Comparison of ENCODE assay signal across 8 cellular contexts in genomic region chr15:71743861-71744382, GRCh38.
DNase-seq lines count a peak whose midpoint lies in the region; ATAC-seq and TF ChIP-seq lines count a peak whose summit lies in the region.

No MANE protein-coding gene starts in this region.

- CTCF ChIA-PET in mammary epithelial cell (lab: Charles Lee; ENCODE audit: low non-redundant PET) = interaction anchor here (0.6 to 1.1 kb wide), 5 partner anchors 12 to 770 kb away, joined by 3 to 24 read pairs (median 16); no protein-coding TSS in a partner anchor

- 17% methylated on average over 6 of the region's 6 CpGs for WGBS in mammary epithelial cell (ENCODE audit: low coverage, missing lambda C conversion rate)

- H3K27me3 ChIP-seq in mammary epithelial cell (ENCODE audit: insufficient read depth, low read length) = no peaks in the 10 kb centered on the region
- H3K27me3 ChIP-seq in left lung = no peaks in the 10 kb centered on the region

- H3K9me3 ChIP-seq in mammary epithelial cell (replicated peaks; ENCODE audit: insufficient read depth, low read length) (no peaks in the 10 kb centered on the region), left lung (no peaks in the 10 kb centered on the region)

- H3K27ac ChIP-seq in mammary epithelial cell (ENCODE audit: insufficient read depth, low read depth, low read length) (no peak overlapping the region), left lung (no peak overlapping the region)

- no TSS peak for BruUV-seq in mammary epithelial cell (replicated peaks; lab: Mats Ljungman, UMichigan)

- H3K9ac ChIP-seq in mammary epithelial cell (ENCODE audit: insufficient read depth, low read length) = no peak overlapping the region

- H3K4me2 ChIP-seq in mammary epithelial cell (ENCODE audit: insufficient read depth, low read depth, low read length) = no peak overlapping the region

- no peaks in the 10 kb centered on the region for H3K36me3 ChIP-seq in mammary epithelial cell (ENCODE audit: insufficient read depth, low read length)
- no peaks in the 10 kb centered on the region for H3K36me3 ChIP-seq in left lung

- no peaks in the 10 kb centered on the region for H4K20me1 ChIP-seq in mammary epithelial cell (ENCODE audit: insufficient read depth, low read length)

- dilution Hi-C loops in mammary epithelial cell (cut with HindIII; ENCODE audit: low sequenced_read_pairs) = no loop called here

- ATAC-seq in left lung = peak; percentile 63
- ATAC-seq in HG03135 (IDR thresholded peaks at IDR 0.05; ENCODE audit: unreplicated experiment) = no peak
- ATAC-seq in GM18861 (IDR thresholded peaks at IDR 0.05; ENCODE audit: unreplicated experiment) = no peak

- DNase-seq in GM12865 (ENCODE audit: low read depth) = peak; percentile 68
- peak; percentile 41 for DNase-seq in NCI-H1092 treated with DMSO at 0.1 percent for 48 hours (lab: John Stamatoyannopoulos, UW)
- peak; percentile 21 for DNase-seq in mammary epithelial cell
- DNase-seq in left lung = no peak
- DNase-seq in stimulated activated CD8-positive, alpha-beta memory T cell treated with anti-CD3 and anti-CD28 coated beads, Interleukin-12 subunit alpha, Interleukin-12 subunit beta, amount 100 ng/mL, for 24 hours (ENCODE audit: extremely low read depth) = peak; percentile 17

- intact Hi-C loops in mammary epithelial cell (cut with micrococcal nuclease) = loop anchor here (1.0 to 10.0 kb wide), 2 partner anchors 57 to 769 kb away; no protein-coding TSS in a partner anchor
- intact Hi-C loops in left lung (cut with DNase I) = loop anchor here in 1 of 2 donors (10.0 kb wide), 1 partner anchor 411 kb away; no protein-coding TSS in a partner anchor

- H2AFZ ChIP-seq in mammary epithelial cell (ENCODE audit: low read depth, low read length) = no peak overlapping the region

- peak; percentile 60 for TF ChIP-seq CTCF in GM12865 (IDR thresholded peaks at IDR 0.05; ENCODE audit: insufficient read depth, low read depth, low read length, missing control alignments)
- peak; percentile 48 for TF ChIP-seq CTCF in WI38 (IDR thresholded peaks at IDR 0.05; ENCODE audit: low read depth, low read length)
- peak; percentile 57 to 71 for TF ChIP-seq CTCF in mammary epithelial cell (conservative IDR thresholded peaks at IDR 0.05 in 1 of 2, IDR thresholded peaks at IDR 0.05 in 1 of 2; ENCODE audit: extremely low read depth in 1 of 2, insufficient read depth in 1 of 2, low read depth in 1 of 2, low read length in 2 of 2)
- TF ChIP-seq CTCF in left lung (IDR thresholded peaks at IDR 0.05) = peak; percentile 54 to 84

- H3K4me1 ChIP-seq in mammary epithelial cell (ENCODE audit: insufficient read depth, low read length) = peaks cover 27% of the 10 kb centered on the region
- peaks cover 0 to 6% of the 10 kb centered on the region in 2 donors for H3K4me1 ChIP-seq in left lung

- H3K79me2 ChIP-seq in mammary epithelial cell (ENCODE audit: insufficient read depth, low read length) = no peaks in the 10 kb centered on the region

- in situ Hi-C loops in mammary epithelial cell (cut with MboI; ENCODE audit: low sequenced_read_pairs in 2 of 2) = loop anchor here in 1 of 2 donors (5.0 kb wide), 1 partner anchor 297 kb away; no protein-coding TSS in a partner anchor

- no peak overlapping the region for H3K4me3 ChIP-seq in GM12865 (ENCODE audit: low read depth, low read length)
- H3K4me3 ChIP-seq in WI38 (ENCODE audit: low read depth, low read length) = no peak overlapping the region
- H3K4me3 ChIP-seq in mammary epithelial cell (replicated peaks in 1 of 3; ENCODE audit: insufficient read depth in 1 of 3, low read depth in 2 of 3, low read length in 3 of 3) = no peak overlapping the region
- no peak overlapping the region for H3K4me3 ChIP-seq in left lung

Comparison
In these comparisons a context has a peak if more than half of its experiments do, and no peak if none do; other contexts are left out.
1. DNase-seq: peak in GM12865 (single experiment), NCI-H1092 treated with DMSO at 0.1 percent for 48 hours (single experiment), mammary epithelial cell (single experiment) and stimulated activated CD8-positive, alpha-beta memory T cell treated with anti-CD3 and anti-CD28 coated beads, Interleukin-12 subunit alpha, Interleukin-12 subunit beta, amount 100 ng/mL, for 24 hours (single experiment); none in left lung (0 of 2).
2. Peak in every context shown above with its lines, with median percentiles within 50 percentile points of each other: CTCF ChIP-seq.